In the genomic region with DNA sequence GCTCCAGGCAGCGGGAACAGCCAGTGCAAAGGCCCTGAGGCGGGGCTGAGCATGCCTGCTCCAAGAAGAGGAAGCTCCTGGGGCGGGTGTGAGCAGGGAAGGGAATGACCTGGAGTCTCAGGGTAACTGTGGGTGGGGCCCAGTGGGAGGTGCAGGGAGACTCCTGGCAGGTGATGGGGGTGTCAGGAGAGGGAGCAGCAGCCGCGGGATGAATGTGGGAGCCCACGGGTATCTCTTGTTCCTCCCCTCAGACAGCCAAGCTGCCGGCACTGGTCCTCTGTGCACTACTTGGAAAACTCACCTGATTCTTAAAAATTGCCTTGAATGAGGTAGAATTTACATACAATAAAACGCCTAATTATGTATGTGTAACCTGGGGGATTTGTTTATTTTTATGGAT, we compare ENCODE assay signal across 10 cellular contexts. TPM values are rescaled to one million over a fixed set of nuclear protein-coding genes. Genes with fewer than 3 reads are reported as not detected.
"Had no signal": no experiment of that assay in that cellular context is flagged by ENCODE, and none has a peak within 500 bp of the region (broad histone marks: within the 10 kb centered on the region; RNA-seq: fewer than 3 reads in every experiment).

No MANE protein-coding gene starts in this region.

RNA-seq across cellular contexts. Expression of gene CST1, which starts 26.6 kb away (rescaled TPM):
- total RNA-seq: OCI-LY7, Peyer's patch, Right ventricle myocardium inferior, Right ventricle myocardium superior, SJCRH30, SJSA1 had no signal
- polyA plus RNA-seq: SK-N-SH had no signal

RNA-seq across cellular contexts. Expression of gene CST2, which starts 49.1 kb away (rescaled TPM):
- total RNA-seq: OCI-LY7, PC-3, PC-9, Peyer's patch, Right ventricle myocardium inferior, Right ventricle myocardium superior, SJCRH30, SJSA1, SK-MEL-5 had no signal
- polyA plus RNA-seq: SK-N-SH had no signal
